In the genomic region with DNA sequence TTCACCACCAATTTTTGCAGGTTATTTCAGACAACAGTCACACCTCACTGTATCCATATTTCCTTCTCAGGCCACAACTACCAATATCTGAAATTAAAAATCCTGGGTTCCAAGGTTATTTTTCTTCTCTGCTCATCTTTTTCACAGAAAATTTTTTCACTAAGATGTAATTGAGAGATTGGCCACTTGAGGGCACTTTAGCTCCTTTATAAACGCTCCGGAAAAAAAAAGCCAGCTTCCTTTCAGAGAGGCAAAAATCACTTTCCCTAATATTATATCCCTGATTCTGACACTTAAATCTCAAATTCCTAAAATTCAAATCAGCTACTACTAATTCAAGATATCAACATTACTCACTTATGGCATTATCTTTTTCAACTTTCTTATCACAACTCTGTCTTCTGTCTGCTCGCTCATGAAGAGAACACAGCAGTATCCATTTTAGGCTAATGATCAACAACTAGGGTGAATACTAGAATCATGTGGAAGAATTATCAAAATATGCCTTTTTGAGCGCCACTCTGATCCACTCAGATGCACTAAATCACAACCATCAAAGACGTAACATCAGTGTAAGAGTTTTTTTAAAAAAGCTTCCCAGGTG, we compare ENCODE assay signal across 8 cellular contexts.
DNase-seq lines count a peak whose midpoint lies in the region; ATAC-seq, FAIRE-seq and TF ChIP-seq lines count a peak whose summit lies in the region.

No MANE protein-coding gene starts in this region.

- no peaks in the 10 kb centered on the region for H3K9me1 ChIP-seq in endothelial cell of umbilical vein (replicated peaks; ENCODE audit: control insufficient read depth, extremely low read depth, insufficient read depth, low read length)

- peaks cover 0 to 2% of the 10 kb centered on the region in 2 experiments for H3K27me3 ChIP-seq in endothelial cell of umbilical vein (ENCODE audit: control insufficient read depth in 2 of 2, insufficient read depth in 2 of 2, low read length in 2 of 2)
- H3K27me3 ChIP-seq in ovary = no peaks in the 10 kb centered on the region

- no peaks in the 10 kb centered on the region for H3K9me3 ChIP-seq in endothelial cell of umbilical vein (replicated peaks; ENCODE audit: control insufficient read depth, insufficient read depth, low read length)
- no peaks in the 10 kb centered on the region for H3K9me3 ChIP-seq in ovary

- no peak for TF ChIP-seq EP300 in ovary (IDR thresholded peaks at IDR 0.05)

- TF ChIP-seq CTCF in HFF-Myc (IDR thresholded peaks at IDR 0.05; ENCODE audit: low read depth, low read length, missing control alignments) (peak; percentile 47), endothelial cell of umbilical vein (IDR thresholded peaks at IDR 0.05; ENCODE audit: extremely low read depth in 1 of 2, insufficient read depth in 1 of 2, low read depth in 1 of 2, low read length in 2 of 2) (peak; percentile 31 to 43), ovary (IDR thresholded peaks at IDR 0.05) (peak in 2 of 3 donors; percentile 50 to 55), lower leg skin (IDR thresholded peaks at IDR 0.05) (peak in 1 of 3 donors; percentile 42)

- no peaks in the 10 kb centered on the region for H3K4me1 ChIP-seq in endothelial cell of umbilical vein (ENCODE audit: control insufficient read depth, extremely low read depth, insufficient read depth, low read length)
- H3K4me1 ChIP-seq in ovary (ENCODE audit: insufficient read depth) = no peaks in the 10 kb centered on the region

- H2AFZ ChIP-seq in endothelial cell of umbilical vein (ENCODE audit: low read depth, low read length) = peak overlapping the region; percentile 13

- 30 to 37% (median 32%) methylated on average over 5 of the region's 5 CpGs for WGBS in ovary, 3 donors
- WGBS in lower leg skin, 2 donors = 41% methylated on average over 5 of the region's 5 CpGs

- ATAC-seq in HG02678 (IDR thresholded peaks at IDR 0.05; ENCODE audit: unreplicated experiment) = no peak

- no peak overlapping the region for H3K4me3 ChIP-seq in HFF-Myc (replicated peaks; ENCODE audit: low read depth, low read length)
- H3K4me3 ChIP-seq in endothelial cell of umbilical vein (replicated peaks in 1 of 3; ENCODE audit: insufficient read depth in 1 of 3, low read depth in 1 of 3, low read length in 3 of 3) = no peak overlapping the region
- no peak overlapping the region for H3K4me3 ChIP-seq in ovary
- no peak overlapping the region for H3K4me3 ChIP-seq in lower leg skin (ENCODE audit: low read depth, poor library complexity, severe bottlenecking)

- no peaks in the 10 kb centered on the region for H3K79me2 ChIP-seq in endothelial cell of umbilical vein (ENCODE audit: control insufficient read depth, insufficient read depth, low read length)

- POLR2A ChIA-PET in endothelial cell of umbilical vein (lab: Charles Lee) = no interaction called here

- H3K27ac ChIP-seq in endothelial cell of umbilical vein (ENCODE audit: insufficient read depth, low read depth, low read length) (no peak overlapping the region), ovary (no peak overlapping the region)

- DNase-seq in COLO668 (lab: John Stamatoyannopoulos, UW; ENCODE audit: unreplicated experiment) (peak; percentile 6), HFF-Myc (ENCODE audit: extremely low read depth, low read depth) (no peak), OCI-M1 (lab: John Stamatoyannopoulos, UW) (peak; percentile 72), endothelial cell of umbilical vein (ENCODE audit: low read depth, low spot score) (peak; percentile 42), ovary (no peak), nucleus accumbens (lab: John Stamatoyannopoulos, UW) (no peak), lower leg skin (ENCODE audit: low spot score in 2 of 2) (no peak)

- no peak overlapping the region for H3K4me2 ChIP-seq in endothelial cell of umbilical vein (ENCODE audit: insufficient read depth, low read length)

- no peaks in the 10 kb centered on the region for H3K36me3 ChIP-seq in endothelial cell of umbilical vein (ENCODE audit: control insufficient read depth in 2 of 2, extremely low read depth in 1 of 2, insufficient read depth in 2 of 2, low read length in 2 of 2)
- H3K36me3 ChIP-seq in ovary = no peaks in the 10 kb centered on the region

- FAIRE-seq in endothelial cell of umbilical vein (lab: Jason Lieb, UNC) = peak; percentile 76

- H4K20me1 ChIP-seq in endothelial cell of umbilical vein (replicated peaks; ENCODE audit: control insufficient read depth, extremely low read depth, insufficient read depth, low read length) = no peaks in the 10 kb centered on the region

- TF ChIP-seq POLR2A in endothelial cell of umbilical vein (IDR thresholded peaks at IDR 0.05; ENCODE audit: low read depth, low read length) (no peak), ovary (IDR thresholded peaks at IDR 0.05) (no peak), lower leg skin (IDR thresholded peaks at IDR 0.05) (no peak)

- H3K9ac ChIP-seq in endothelial cell of umbilical vein (replicated peaks; ENCODE audit: extremely low read depth, insufficient read depth, low read length) = no peak overlapping the region

- dilution Hi-C loops in endothelial cell of umbilical vein (cut with MboI; ENCODE audit: extremely low pct_ligation_motif_present, low sequenced_read_pairs) = no loop called here

- CTCF ChIA-PET in endothelial cell of umbilical vein (lab: Charles Lee) = interaction anchor here (0.6 to 6.2 kb wide), 43 partner anchors 12 to 647 kb away, joined by 3 to 283 read pairs (median 4); partner anchors contain the start of genes CDC73, GLRX2 and RGS2

- intact Hi-C loops in endothelial cell of umbilical vein (cut with micrococcal nuclease) (loop anchor here (1.0 kb wide), 4 partner anchors 136 to 647 kb away; no protein-coding TSS in a partner anchor), ovary (cut with DNase I) (loop anchor here in 3 of 4 donors (5.0 to 10.0 kb wide), 3 partner anchors 131 to 548 kb away; no protein-coding TSS in a partner anchor), lower leg skin (cut with DNase I; ENCODE audit: low total_unique reads) (loop anchor here (10.0 kb wide), 2 partner anchors 131 to 551 kb away; no protein-coding TSS in a partner anchor)

- no TSS peak for BruUV-seq in endothelial cell of umbilical vein (replicated peaks; lab: Mats Ljungman, UMichigan)

TF ChIP-seq in endothelial cell of umbilical vein, 7 proteins besides CTCF, POLR2A, EP300 and RAD21:
- TF ChIP-seq JUN (IDR thresholded peaks at IDR 0.05; ENCODE audit: borderline replicate concordance, insufficient read depth, insufficient read length, low read depth) (no peak), GATA2 (IDR thresholded peaks at IDR 0.05; ENCODE audit: insufficient read depth, insufficient read length, low read depth, low read length) (no peak), MYC (IDR thresholded peaks at IDR 0.05; ENCODE audit: low read depth, low read length) (no peak), POLR2AphosphoS5 (IDR thresholded peaks at IDR 0.05; ENCODE audit: insufficient read depth, low read depth, low read length) (no peak), EZH2 (IDR thresholded peaks at IDR 0.05; ENCODE audit: borderline replicate concordance, low read depth, low read length, severe bottlenecking) (no peak), FOS (IDR thresholded peaks at IDR 0.05; ENCODE audit: borderline replicate concordance, insufficient read depth, low read length) (no peak)
- TF ChIP-seq, protein P1, sequence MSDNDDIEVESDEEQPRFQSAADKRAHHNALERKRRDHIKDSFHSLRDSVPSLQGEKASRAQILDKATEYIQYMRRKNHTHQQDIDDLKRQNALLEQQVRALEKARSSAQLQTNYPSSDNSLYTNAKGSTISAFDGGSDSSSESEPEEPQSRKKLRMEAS (IDR thresholded peaks at IDR 0.05; ENCODE audit: insufficient read depth, insufficient read length) = no peak

Comparison
In these comparisons a context has a peak if more than half of its experiments do, and no peak if none do; other contexts are left out.
1. DNase-seq: peak in COLO668 (single experiment), OCI-M1 (single experiment) and endothelial cell of umbilical vein (single experiment); none in HFF-Myc (single experiment), ovary (0 of 5), nucleus accumbens (0 of 56) and lower leg skin (0 of 2).